In the genomic region with DNA sequence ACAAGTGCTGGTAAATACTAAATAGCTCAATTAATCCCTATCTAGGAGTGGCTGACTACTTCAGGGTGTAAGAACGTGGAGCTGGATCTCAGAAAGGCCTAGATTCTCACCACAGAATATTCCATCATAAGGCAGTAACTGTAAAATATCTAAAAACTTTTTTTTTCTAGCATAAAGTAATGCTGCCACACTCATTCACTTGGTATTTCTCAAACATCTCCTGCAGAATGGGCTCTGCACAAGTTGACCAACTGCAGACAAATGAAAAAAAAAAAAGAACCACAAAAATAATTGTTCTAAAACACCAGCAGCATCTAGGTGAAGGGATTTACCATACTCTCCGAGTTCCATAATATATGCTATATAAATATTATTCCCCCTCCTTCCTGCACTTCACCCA, we compare ENCODE assay signal across 11 cellular contexts. TPM values are rescaled to one million over a fixed set of nuclear protein-coding genes. Genes with fewer than 3 reads are reported as not detected.
DNase-seq lines count a peak whose midpoint lies in the region; ATAC-seq, FAIRE-seq and TF ChIP-seq lines count a peak whose summit lies in the region.
"Had no signal": no experiment of that assay in that cellular context is flagged by ENCODE, and none has a peak within 500 bp of the region (broad histone marks: within the 10 kb centered on the region; RNA-seq: fewer than 3 reads in every experiment).

No MANE protein-coding gene starts in this region.

- no peak overlapping the region for H2BK15ac ChIP-seq in mesenchymal stem cell (ENCODE audit: low read depth, poor library complexity, severe bottlenecking)

- no peaks in the 10 kb centered on the region for H3K9me3 Mint-ChIP-seq in activated naive CD8-positive, alpha-beta T cell (ENCODE audit: low read depth)
- H3K9me3 Mint-ChIP-seq in activated naive CD8-positive, alpha-beta T cell treated with anti-CD3 and anti-CD28 coated beads for 36 hours, result no peaks in the 10 kb centered on the region
- no peaks in the 10 kb centered on the region for H3K9me3 Mint-ChIP-seq in brain
- H3K9me3 Mint-ChIP-seq: activated B cell treated with CpG ODN at 0.5 μM for 24 hours had no signal

- H3K36me3 Mint-ChIP-seq in activated naive CD8-positive, alpha-beta T cell, result no peaks in the 10 kb centered on the region
- no peaks in the 10 kb centered on the region for H3K36me3 Mint-ChIP-seq in activated naive CD8-positive, alpha-beta T cell treated with anti-CD3 and anti-CD28 coated beads for 36 hours
- H3K36me3 Mint-ChIP-seq in brain, result no peaks in the 10 kb centered on the region

- TF ChIP-seq CTCF in brain (conservative IDR thresholded peaks at IDR 0.05) (no peak), transverse colon (IDR thresholded peaks at IDR 0.05) (no peak)

- no peaks in the 10 kb centered on the region for H3K27me3 Mint-ChIP-seq in activated naive CD8-positive, alpha-beta T cell
- H3K27me3 Mint-ChIP-seq in activated naive CD8-positive, alpha-beta T cell treated with anti-CD3 and anti-CD28 coated beads for 36 hours, result no peaks in the 10 kb centered on the region
- H3K27me3 Mint-ChIP-seq in brain, result peaks cover 70% of the 10 kb centered on the region

- no peak overlapping the region for H3K14ac ChIP-seq in mesenchymal stem cell (ENCODE audit: low read length in 2 of 2)

- TF ChIP-seq EP300 in transverse colon (IDR thresholded peaks at IDR 0.05; ENCODE audit: low read depth), result no peak

- no peak for DNase-seq in activated naive CD8-positive, alpha-beta T cell treated with anti-CD3 and anti-CD28 coated beads for 36 hours
- DNase-seq in mesenchymal stem cell, result no peak
- DNase-seq in transverse colon, result no peak
- DNase-seq in GM12892 (ENCODE audit: insufficient read length), result no peak
- no peak for DNase-seq in head of caudate nucleus
- DNase-seq: activated B cell treated with CpG ODN at 0.5 μM for 24 hours, NCI-H1105 treated with DMSO at 0.1 percent for 48 hours had no signal

- no peak overlapping the region for H2AK5ac ChIP-seq in mesenchymal stem cell (ENCODE audit: low read length, severe bottlenecking)

- peak overlapping the region; percentile 90 for H3K27ac ChIP-seq in mesenchymal stem cell (ENCODE audit: low read length, poor library complexity, severe bottlenecking)
- H3K27ac ChIP-seq in transverse colon, result peak overlapping the region; percentile 94 to 98 (median 97)

- peak overlapping the region; percentile 91 for H3K9ac ChIP-seq in mesenchymal stem cell (ENCODE audit: low read length)

- H3K4me3 ChIP-seq in mesenchymal stem cell (ENCODE audit: insufficient read depth in 1 of 2, low read depth in 1 of 2, low read length in 2 of 2) (peak overlapping the region in 1 of 2 experiments; percentile 80), transverse colon (peak overlapping the region in 1 of 4 donors; percentile 72)

- H2AFZ ChIP-seq in mesenchymal stem cell (ENCODE audit: low read depth, low read length), result no peak overlapping the region

- in situ Hi-C loops in transverse colon (cut with MboI; ENCODE audit: low pct_ligation_motif_present in 1 of 4, low pct_unique_long_range_greater_than_20kb in 1 of 4, low sequenced_read_pairs in 3 of 4), result no loop called here

- intact Hi-C loops in transverse colon (cut with DNase I; ENCODE audit: low total_unique reads), result no loop called here
- intact Hi-C loops in head of caudate nucleus (cut with DNase I), result no loop called here

- H3K36me3 ChIP-seq in mesenchymal stem cell (ENCODE audit: control insufficient read depth in 1 of 2, insufficient read depth in 2 of 2, low read depth in 1 of 2, low read length in 2 of 2) (peaks cover 0 to 10% of the 10 kb centered on the region in 2 experiments), transverse colon (no peaks in the 10 kb centered on the region)
- H3K36me3 ChIP-seq: BE2C had no signal

- H4K91ac ChIP-seq in mesenchymal stem cell (ENCODE audit: low read length), result no peak overlapping the region

- H3K23ac ChIP-seq in mesenchymal stem cell (ENCODE audit: low read length in 2 of 2), result no peak overlapping the region

- peaks cover 5% of the 10 kb centered on the region for H3K79me1 ChIP-seq in mesenchymal stem cell (replicated peaks; ENCODE audit: low read length, poor library complexity, severe bottlenecking)

- no peak overlapping the region for H3K18ac ChIP-seq in mesenchymal stem cell (ENCODE audit: low read depth in 1 of 2, low read length in 2 of 2)

- H2BK5ac ChIP-seq in mesenchymal stem cell (ENCODE audit: low read depth, low read length, poor library complexity, severe bottlenecking), result no peak overlapping the region

- H2BK12ac ChIP-seq in mesenchymal stem cell (ENCODE audit: low read length in 2 of 2), result no peak overlapping the region

- no peaks in the 10 kb centered on the region for H3K27me3 ChIP-seq in mesenchymal stem cell (ENCODE audit: control insufficient read depth in 1 of 2, insufficient read depth in 1 of 2, low read length in 2 of 2)
- H3K27me3 ChIP-seq in transverse colon, result no peaks in the 10 kb centered on the region
- H3K27me3 ChIP-seq: BE2C had no signal

- H3K9me3 ChIP-seq in mesenchymal stem cell (ENCODE audit: control insufficient read depth, low read length) (no peaks in the 10 kb centered on the region), transverse colon (no peaks in the 10 kb centered on the region)
- H3K9me3 ChIP-seq: BE2C had no signal

- H4K8ac ChIP-seq in mesenchymal stem cell (ENCODE audit: low read length), result no peak overlapping the region

- peaks cover 20% of the 10 kb centered on the region for H3K4me1 ChIP-seq in mesenchymal stem cell (ENCODE audit: control insufficient read depth, insufficient read depth, low read depth, low read length)
- H3K4me1 ChIP-seq in transverse colon, result peaks cover 3 to 21% (median 18%) of the 10 kb centered on the region in 4 donors
- H3K4me1 ChIP-seq: BE2C had no signal

- ATAC-seq in HG02973 (IDR thresholded peaks at IDR 0.05; ENCODE audit: unreplicated experiment), result no peak

- no peak overlapping the region for H3K4ac ChIP-seq in mesenchymal stem cell (ENCODE audit: low read depth in 1 of 2, low read length in 2 of 2)

- WGBS in mesenchymal stem cell, result 88% methylated on average over 1 of the region's 2 CpGs
- 51 to 58% methylated on average over 2 of the region's 2 CpGs for WGBS in transverse colon (ENCODE audit: low coverage in 1 of 2), 2 donors

- H2BK120ac ChIP-seq in mesenchymal stem cell (ENCODE audit: low read depth, low read length), result no peak overlapping the region

- peak overlapping the region; percentile 74 for H3K27ac Mint-ChIP-seq in activated naive CD8-positive, alpha-beta T cell
- no peak overlapping the region for H3K27ac Mint-ChIP-seq in activated naive CD8-positive, alpha-beta T cell treated with anti-CD3 and anti-CD28 coated beads for 36 hours
- H3K27ac Mint-ChIP-seq in brain, result peak overlapping the region in 3 of 5 experiments; percentile 77 to 89 (median 89)
- H3K27ac Mint-ChIP-seq: activated B cell treated with CpG ODN at 0.5 μM for 24 hours had no signal

- peak overlapping the region; percentile 87 for H3K4me3 Mint-ChIP-seq in activated naive CD8-positive, alpha-beta T cell
- no peak overlapping the region for H3K4me3 Mint-ChIP-seq in activated naive CD8-positive, alpha-beta T cell treated with anti-CD3 and anti-CD28 coated beads for 36 hours
- peak overlapping the region in 4 of 5 experiments; percentile 71 to 90 (median 84) for H3K4me3 Mint-ChIP-seq in brain

- H3K4me1 Mint-ChIP-seq in activated naive CD8-positive, alpha-beta T cell (ENCODE audit: low read depth), result peaks cover 23% of the 10 kb centered on the region
- H3K4me1 Mint-ChIP-seq in activated naive CD8-positive, alpha-beta T cell treated with anti-CD3 and anti-CD28 coated beads for 36 hours, result peaks cover 27% of the 10 kb centered on the region
- peaks cover 20% of the 10 kb centered on the region for H3K4me1 Mint-ChIP-seq in brain

- H3K4me2 ChIP-seq in mesenchymal stem cell (ENCODE audit: low read length, poor library complexity, severe bottlenecking), result peak overlapping the region; percentile 92

- TF ChIP-seq POLR2A in transverse colon (IDR thresholded peaks at IDR 0.05) (no peak), GM12892 (IDR thresholded peaks at IDR 0.05; ENCODE audit: low read depth, low read length) (no peak)

- FAIRE-seq in GM12892 (lab: Jason Lieb, UNC), result no peak

RNA-seq across cellular contexts. Expression of a gene that starts 9.0 kb away (rescaled TPM):
- total RNA-seq in activated naive CD8-positive, alpha-beta T cell treated with anti-CD3 and anti-CD28 coated beads for 36 hours, result not detected
- polyA plus RNA-seq in brain (ENCODE audit: insufficient read depth, low read depth, low replicate concordance), result not detected
- not detected for polyA plus RNA-seq in mesenchymal stem cell (2013, experiment 1 of 2)
- polyA plus RNA-seq in mesenchymal stem cell (2013, experiment 2 of 2), result not detected
- total RNA-seq in transverse colon, result not detected
- not detected for polyA plus RNA-seq in GM12892 (2012; ENCODE audit: missing spikeins)
- total RNA-seq: activated B cell treated with CpG ODN at 0.5 μM for 24 hours had no signal

RNA-seq across cellular contexts. Expression of a gene that starts 26.7 kb away (rescaled TPM):
- 1 to 10 TPM; 1.3 to 2.1 TPM for total RNA-seq in activated naive CD8-positive, alpha-beta T cell treated with anti-CD3 and anti-CD28 coated beads for 36 hours
- polyA plus RNA-seq in brain (ENCODE audit: insufficient read depth, low read depth, low replicate concordance), result 0.97 TPM
- 0.03 TPM for polyA plus RNA-seq in mesenchymal stem cell (2013, experiment 1 of 2)
- not detected for polyA plus RNA-seq in mesenchymal stem cell (2013, experiment 2 of 2)
- total RNA-seq in transverse colon, result 1 to 10 TPM in 3 of 4 donors, under 1 TPM in 1; 0.37 to 7.1 (median 2.3) TPM
- polyA plus RNA-seq in GM12892 (2012; ENCODE audit: missing spikeins), result not detected

RNA-seq across cellular contexts. Expression of a gene that starts 46.5 kb away (rescaled TPM):
- under 1 TPM; 0.78 to 0.80 TPM for total RNA-seq in activated naive CD8-positive, alpha-beta T cell treated with anti-CD3 and anti-CD28 coated beads for 36 hours
- polyA plus RNA-seq in brain (ENCODE audit: insufficient read depth, low read depth, low replicate concordance), result 0.98 TPM
- polyA plus RNA-seq in mesenchymal stem cell (2013, experiment 1 of 2), result 0.86 TPM
- 0.71 TPM for polyA plus RNA-seq in mesenchymal stem cell (2013, experiment 2 of 2)
- under 1 TPM in 1 of 4 donors, not detected in 3; 0.32 TPM for total RNA-seq in transverse colon
- 1.00 TPM for polyA plus RNA-seq in GM12892 (2012; ENCODE audit: missing spikeins)

RNA-seq across cellular contexts. Expression of a gene that starts 51.3 kb away (rescaled TPM):
- total RNA-seq in activated naive CD8-positive, alpha-beta T cell treated with anti-CD3 and anti-CD28 coated beads for 36 hours, result not detected
- not detected for polyA plus RNA-seq in brain (ENCODE audit: insufficient read depth, low read depth, low replicate concordance)
- polyA plus RNA-seq in mesenchymal stem cell (2013, experiment 1 of 2), result not detected
- not detected for polyA plus RNA-seq in mesenchymal stem cell (2013, experiment 2 of 2)
- total RNA-seq in transverse colon, result 1 to 10 TPM in 1 of 4 donors, under 1 TPM in 1, not detected in 2; 0.55 to 1.4 TPM
- not detected for polyA plus RNA-seq in GM12892 (2012; ENCODE audit: missing spikeins)
- total RNA-seq: activated B cell treated with CpG ODN at 0.5 μM for 24 hours had no signal
